Comparison of ENCODE assay signal across 21 cellular contexts in genomic region chr3:84184937-84185336, GRCh38.
"Had no signal": no experiment of that assay in that cellular context is flagged by ENCODE, and none has a peak within 500 bp of the region (broad histone marks: within the 10 kb centered on the region; RNA-seq: fewer than 3 reads in every experiment).

No MANE protein-coding gene starts in this region.

- DNase-seq: dorsolateral prefrontal cortex; effector CD8-positive, alpha-beta T cell; immature natural killer cell; left ventricle myocardium inferior; lower lobe of right lung; mesendoderm; naive B cell; posterior cingulate gyrus; right cardiac atrium; small intestine; stimulated activated CD4-positive, alpha-beta T cell treated with anti-CD3 and anti-CD28 coated beads, Interleukin-12 subunit alpha, Interleukin-12 subunit beta, amount 100 ng/mL, for 4 hours; stimulated activated naive CD4-positive, alpha-beta T cell; stomach; substantia nigra; transverse colon had no signal

- H3K27me3 ChIP-seq: dorsolateral prefrontal cortex, esophagus muscularis mucosa, gastroesophageal sphincter, neutrophil, stomach, transverse colon had no signal

- H3K36me3 ChIP-seq: esophagus muscularis mucosa, gastroesophageal sphincter, left ventricle myocardium inferior, lower lobe of right lung, neutrophil, stomach, thoracic aorta, transverse colon had no signal

- H3K27ac ChIP-seq: coronary artery, dorsolateral prefrontal cortex, epithelial cell of prostate, esophagus muscularis mucosa, gastroesophageal sphincter, left ventricle myocardium inferior, lower lobe of right lung, neutrophil, stomach, thoracic aorta, transverse colon had no signal

- H3K4me3 ChIP-seq: coronary artery, dorsolateral prefrontal cortex, esophagus muscularis mucosa, gastroesophageal sphincter, left ventricle myocardium inferior, lower lobe of right lung, stomach, thoracic aorta, transverse colon had no signal

- H3K4me1 ChIP-seq: esophagus muscularis mucosa, gastroesophageal sphincter, left ventricle myocardium inferior, lower lobe of right lung, stomach, transverse colon had no signal

- H3K9me3 ChIP-seq: esophagus muscularis mucosa, gastroesophageal sphincter, lower lobe of right lung, neutrophil, thoracic aorta, transverse colon had no signal
